1 cellular context compared by ENCODE assay signal in the genomic region with DNA sequence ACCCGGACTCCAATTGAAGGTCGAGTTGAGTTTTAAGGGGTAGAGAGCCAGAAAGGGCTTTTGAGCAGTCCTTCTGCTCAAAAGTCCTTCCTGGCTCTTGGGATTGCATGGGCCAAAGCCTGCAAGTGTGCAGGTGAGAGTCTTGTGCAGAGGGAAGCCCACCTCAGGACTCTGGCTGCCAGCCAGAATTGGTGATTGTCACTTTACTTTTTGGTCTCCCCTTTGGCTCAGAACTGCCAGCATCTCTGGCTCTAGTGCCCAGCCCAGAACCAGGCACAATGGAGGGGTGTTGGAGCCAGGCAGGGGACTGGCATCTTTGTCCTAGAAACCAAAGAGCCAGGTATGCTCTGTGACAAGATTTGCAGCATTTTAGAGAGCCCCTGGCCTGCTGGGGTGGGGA.
TF ChIP-seq lines count a peak whose summit lies in the region.

No MANE protein-coding gene starts in this region.

TF ChIP-seq in WTC11, 78 proteins besides CTCF, POLR2A, EP300 and RAD21 (continued from another document):
- TF ChIP-seq, protein P1, sequence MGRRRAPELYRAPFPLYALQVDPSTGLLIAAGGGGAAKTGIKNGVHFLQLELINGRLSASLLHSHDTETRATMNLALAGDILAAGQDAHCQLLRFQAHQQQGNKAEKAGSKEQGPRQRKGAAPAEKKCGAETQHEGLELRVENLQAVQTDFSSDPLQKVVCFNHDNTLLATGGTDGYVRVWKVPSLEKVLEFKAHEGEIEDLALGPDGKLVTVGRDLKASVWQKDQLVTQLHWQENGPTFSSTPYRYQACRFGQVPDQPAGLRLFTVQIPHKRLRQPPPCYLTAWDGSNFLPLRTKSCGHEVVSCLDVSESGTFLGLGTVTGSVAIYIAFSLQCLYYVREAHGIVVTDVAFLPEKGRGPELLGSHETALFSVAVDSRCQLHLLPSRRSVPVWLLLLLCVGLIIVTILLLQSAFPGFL (CRISPR knock-in tag; IDR thresholded peaks at IDR 0.05; ENCODE audit: borderline replicate concordance), result no peak
- TF ChIP-seq, protein P2, sequence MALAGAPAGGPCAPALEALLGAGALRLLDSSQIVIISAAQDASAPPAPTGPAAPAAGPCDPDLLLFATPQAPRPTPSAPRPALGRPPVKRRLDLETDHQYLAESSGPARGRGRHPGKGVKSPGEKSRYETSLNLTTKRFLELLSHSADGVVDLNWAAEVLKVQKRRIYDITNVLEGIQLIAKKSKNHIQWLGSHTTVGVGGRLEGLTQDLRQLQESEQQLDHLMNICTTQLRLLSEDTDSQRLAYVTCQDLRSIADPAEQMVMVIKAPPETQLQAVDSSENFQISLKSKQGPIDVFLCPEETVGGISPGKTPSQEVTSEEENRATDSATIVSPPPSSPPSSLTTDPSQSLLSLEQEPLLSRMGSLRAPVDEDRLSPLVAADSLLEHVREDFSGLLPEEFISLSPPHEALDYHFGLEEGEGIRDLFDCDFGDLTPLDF (CRISPR knock-in tag; IDR thresholded peaks at IDR 0.05), result no peak
- no peak for TF ChIP-seq CREB1 (CRISPR knock-in tag; IDR thresholded peaks at IDR 0.05)
- TF ChIP-seq, protein P3, sequence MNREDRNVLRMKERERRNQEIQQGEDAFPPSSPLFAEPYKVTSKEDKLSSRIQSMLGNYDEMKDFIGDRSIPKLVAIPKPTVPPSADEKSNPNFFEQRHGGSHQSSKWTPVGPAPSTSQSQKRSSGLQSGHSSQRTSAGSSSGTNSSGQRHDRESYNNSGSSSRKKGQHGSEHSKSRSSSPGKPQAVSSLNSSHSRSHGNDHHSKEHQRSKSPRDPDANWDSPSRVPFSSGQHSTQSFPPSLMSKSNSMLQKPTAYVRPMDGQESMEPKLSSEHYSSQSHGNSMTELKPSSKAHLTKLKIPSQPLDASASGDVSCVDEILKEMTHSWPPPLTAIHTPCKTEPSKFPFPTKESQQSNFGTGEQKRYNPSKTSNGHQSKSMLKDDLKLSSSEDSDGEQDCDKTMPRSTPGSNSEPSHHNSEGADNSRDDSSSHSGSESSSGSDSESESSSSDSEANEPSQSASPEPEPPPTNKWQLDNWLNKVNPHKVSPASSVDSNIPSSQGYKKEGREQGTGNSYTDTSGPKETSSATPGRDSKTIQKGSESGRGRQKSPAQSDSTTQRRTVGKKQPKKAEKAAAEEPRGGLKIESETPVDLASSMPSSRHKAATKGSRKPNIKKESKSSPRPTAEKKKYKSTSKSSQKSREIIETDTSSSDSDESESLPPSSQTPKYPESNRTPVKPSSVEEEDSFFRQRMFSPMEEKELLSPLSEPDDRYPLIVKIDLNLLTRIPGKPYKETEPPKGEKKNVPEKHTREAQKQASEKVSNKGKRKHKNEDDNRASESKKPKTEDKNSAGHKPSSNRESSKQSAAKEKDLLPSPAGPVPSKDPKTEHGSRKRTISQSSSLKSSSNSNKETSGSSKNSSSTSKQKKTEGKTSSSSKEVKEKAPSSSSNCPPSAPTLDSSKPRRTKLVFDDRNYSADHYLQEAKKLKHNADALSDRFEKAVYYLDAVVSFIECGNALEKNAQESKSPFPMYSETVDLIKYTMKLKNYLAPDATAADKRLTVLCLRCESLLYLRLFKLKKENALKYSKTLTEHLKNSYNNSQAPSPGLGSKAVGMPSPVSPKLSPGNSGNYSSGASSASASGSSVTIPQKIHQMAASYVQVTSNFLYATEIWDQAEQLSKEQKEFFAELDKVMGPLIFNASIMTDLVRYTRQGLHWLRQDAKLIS (CRISPR knock-in tag; IDR thresholded peaks at IDR 0.05; ENCODE audit: borderline replicate concordance), result no peak
- no peak for TF ChIP-seq ZNF416 (CRISPR knock-in tag; IDR thresholded peaks at IDR 0.05)
